In the genomic region with DNA sequence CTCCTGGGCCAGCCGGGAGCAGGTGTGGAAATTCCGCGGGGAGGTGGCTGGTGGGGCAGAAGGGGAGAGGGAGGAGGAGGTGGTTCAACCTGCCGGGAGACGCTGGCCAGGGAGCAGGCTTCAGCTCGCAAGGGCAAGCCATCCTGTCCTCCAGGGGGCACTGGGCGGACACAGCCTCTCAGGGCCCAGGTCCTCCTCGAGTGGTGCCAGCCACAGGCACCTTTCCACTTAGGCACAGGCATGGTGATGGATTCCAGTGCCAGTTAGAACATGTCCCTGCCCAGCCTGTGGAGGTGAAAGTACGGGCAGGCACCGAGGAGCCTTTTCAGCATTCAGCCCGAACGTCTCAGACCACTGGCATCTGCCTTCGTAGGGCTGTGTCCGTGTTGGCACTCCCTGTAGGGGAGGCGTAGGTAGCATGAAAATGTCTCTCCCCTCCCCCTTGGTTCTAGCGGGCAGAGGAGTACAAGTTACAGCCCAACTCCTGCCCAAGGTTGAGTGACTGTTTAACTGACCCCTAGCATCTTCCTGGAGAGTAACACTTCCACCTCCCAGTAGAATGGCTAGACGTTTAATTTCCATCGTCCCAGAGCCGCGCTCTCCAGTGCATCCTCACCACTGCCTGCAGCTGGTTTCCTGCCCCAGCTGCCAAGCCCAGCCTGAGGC, we compare ENCODE assay signal across 8 cellular contexts. TPM values are rescaled to one million over a fixed set of nuclear protein-coding genes. Genes with fewer than 3 reads are reported as not detected.
DNase-seq lines count a peak whose midpoint lies in the region; ATAC-seq and TF ChIP-seq lines count a peak whose summit lies in the region.

No MANE protein-coding gene starts in this region.

- TF ChIP-seq CTCF in fibroblast of mammary gland (conservative IDR thresholded peaks at IDR 0.05; ENCODE audit: control insufficient read depth, insufficient read depth, low read depth, low read length) = peak; percentile 55

- peak; percentile 31 to 43 for ATAC-seq in natural killer cell treated with Interleukin-12 subunit alpha and Interleukin-12 subunit beta and Interleukin-15 and Interleukin-18, amount 100 ng/mL, for 72 hours
- ATAC-seq in HG02763 (IDR thresholded peaks at IDR 0.05; ENCODE audit: unreplicated experiment) (no peak), GM18498 (IDR thresholded peaks at IDR 0.05; ENCODE audit: unreplicated experiment) (no peak), HG02588 (IDR thresholded peaks at IDR 0.05; ENCODE audit: unreplicated experiment) (no peak)

- no peaks in the 10 kb centered on the region for H3K36me3 Mint-ChIP-seq in natural killer cell treated with Interleukin-12 subunit alpha and Interleukin-12 subunit beta and Interleukin-15 and Interleukin-18, amount 100 ng/mL, for 72 hours

- H3K4me1 Mint-ChIP-seq in natural killer cell treated with Interleukin-12 subunit alpha and Interleukin-12 subunit beta and Interleukin-15 and Interleukin-18, amount 100 ng/mL, for 72 hours (ENCODE audit: low read depth in 2 of 2) = peaks cover 9 to 11% of the 10 kb centered on the region in 2 donors

- DNase-seq in D341Med (ENCODE audit: low spot score) = peak; percentile 78
- DNase-seq in HK-2 (ENCODE audit: unreplicated experiment) = peak; percentile 64
- DNase-seq in T1000 (lab: John Stamatoyannopoulos, UW) = peak; percentile 10
- peak; percentile 48 for DNase-seq in fibroblast of mammary gland (ENCODE audit: low read depth)
- DNase-seq in natural killer cell treated with Interleukin-12 subunit alpha and Interleukin-12 subunit beta and Interleukin-15 and Interleukin-18, amount 100 ng/mL, for 72 hours (ENCODE audit: low spot score) = no peak

- peak overlapping the region; percentile 56 for H3K4me3 ChIP-seq in fibroblast of mammary gland (ENCODE audit: control insufficient read depth, low read depth, low read length)

- H3K27ac Mint-ChIP-seq in natural killer cell treated with Interleukin-12 subunit alpha and Interleukin-12 subunit beta and Interleukin-15 and Interleukin-18, amount 100 ng/mL, for 72 hours = no peak overlapping the region

- no peaks in the 10 kb centered on the region for H3K9me3 Mint-ChIP-seq in natural killer cell treated with Interleukin-12 subunit alpha and Interleukin-12 subunit beta and Interleukin-15 and Interleukin-18, amount 100 ng/mL, for 72 hours

- H3K27me3 Mint-ChIP-seq in natural killer cell treated with Interleukin-12 subunit alpha and Interleukin-12 subunit beta and Interleukin-15 and Interleukin-18, amount 100 ng/mL, for 72 hours = peaks cover 17 to 23% of the 10 kb centered on the region in 2 donors

- H3K4me3 Mint-ChIP-seq in natural killer cell treated with Interleukin-12 subunit alpha and Interleukin-12 subunit beta and Interleukin-15 and Interleukin-18, amount 100 ng/mL, for 72 hours = no peak overlapping the region

RNA-seq across cellular contexts. Expression of a gene that starts 48.9 kb away (rescaled TPM):
- total RNA-seq in natural killer cell treated with Interleukin-12 subunit alpha and Interleukin-12 subunit beta and Interleukin-15 and Interleukin-18, amount 100 ng/mL, for 72 hours = under 1 TPM; 0.07 to 0.53 TPM

Comparison
In these comparisons a context has a peak if more than half of its experiments do, and no peak if none do; other contexts are left out.
1. ATAC-seq: peak in natural killer cell treated with Interleukin-12 subunit alpha and Interleukin-12 subunit beta and Interleukin-15 and Interleukin-18, amount 100 ng/mL, for 72 hours (2 of 2); none in HG02763 (single experiment), GM18498 (single experiment) and HG02588 (single experiment).